ENCODE assay signal across 10 cellular contexts in genomic region chr3:184756151-184756681, GRCh38. TPM values are rescaled to one million over a fixed set of nuclear protein-coding genes. Genes with fewer than 3 reads are reported as not detected.
DNase-seq lines count a peak whose midpoint lies in the region; ATAC-seq, FAIRE-seq and TF ChIP-seq lines count a peak whose summit lies in the region.
"Had no signal": no experiment of that assay in that cellular context is flagged by ENCODE, and none has a peak within 500 bp of the region (broad histone marks: within the 10 kb centered on the region; RNA-seq: fewer than 3 reads in every experiment).

No MANE protein-coding gene starts in this region.

- no peak overlapping the region for H3K27ac Mint-ChIP-seq in immature natural killer cell
- no peak overlapping the region for H3K27ac Mint-ChIP-seq in activated CD8-positive, alpha-beta T cell treated with anti-CD3 and anti-CD28 coated beads, Interleukin-2, amount 10 ng/mL, durations not matched to agents 7 days and 5 days

- peaks cover 36% of the 10 kb centered on the region for H3K4me1 ChIP-seq in IMR-90 (ENCODE audit: control insufficient read depth, insufficient read depth, low read length)
- peaks cover 27% of the 10 kb centered on the region for H3K4me1 ChIP-seq in keratinocyte (ENCODE audit: control insufficient read depth, extremely low read depth, insufficient read depth, low read length)
- H3K4me1 ChIP-seq in smooth muscle cell (ENCODE audit: low read depth), result no peaks in the 10 kb centered on the region

- peak overlapping the region; percentile 61; the same call in 1 of the 2 replicates for H3K23ac ChIP-seq in IMR-90 (ENCODE audit: low read depth, low read length)

- H3K14ac ChIP-seq in IMR-90 (replicated peaks; ENCODE audit: low read depth, low read length), result peak overlapping the region; percentile 68

- H3K18ac ChIP-seq in IMR-90 (ENCODE audit: low read depth, low read length), result peak overlapping the region; percentile 76

- POLR2A ChIA-PET in IMR-90 (lab: Charles Lee; ENCODE audit: unreplicated experiment), result interaction anchor here (1.0 kb wide), 1 partner anchor 195 kb away, joined by 5 read pairs; the partner anchor contains the start of gene EPHB3
- POLR2A ChIA-PET in activated CD8-positive, alpha-beta T cell treated with anti-CD3 and anti-CD28 coated beads, Interleukin-2, amount 10 ng/mL, durations not matched to agents 7 days and 5 days (lab: Charles Lee), result interaction anchor here (0.7 kb wide), 1 partner anchor 105 kb away, joined by 3 read pairs; no protein-coding TSS in a partner anchor

- H3F3A ChIP-seq in smooth muscle cell (ENCODE audit: low read depth), result peaks cover 6% of the 10 kb centered on the region

- dilution Hi-C loops in IMR-90 (cut with HindIII; ENCODE audit: low sequenced_read_pairs, unreplicated experiment) (no loop called here), keratinocyte (cut with MboI; ENCODE audit: extremely low pct_ligation_motif_present, low sequenced_read_pairs) (no loop called here)

- peaks cover 0 to 11% of the 10 kb centered on the region in 2 donors for H3K4me1 Mint-ChIP-seq in immature natural killer cell
- no peaks in the 10 kb centered on the region for H3K4me1 Mint-ChIP-seq in activated CD8-positive, alpha-beta T cell treated with anti-CD3 and anti-CD28 coated beads, Interleukin-2, amount 10 ng/mL, durations not matched to agents 7 days and 5 days (ENCODE audit: low read depth)

- no peaks in the 10 kb centered on the region for H3K36me3 ChIP-seq in IMR-90 (ENCODE audit: control insufficient read depth, insufficient read depth, low read length)
- no peaks in the 10 kb centered on the region for H3K36me3 ChIP-seq in WERI-Rb-1
- H3K36me3 ChIP-seq in keratinocyte (ENCODE audit: control insufficient read depth in 2 of 2, extremely low read depth in 1 of 2, insufficient read depth in 2 of 2, low read length in 2 of 2), result no peaks in the 10 kb centered on the region
- H3K36me3 ChIP-seq in smooth muscle cell (ENCODE audit: low read depth), result no peaks in the 10 kb centered on the region

- H3K27me3 Mint-ChIP-seq in immature natural killer cell (ENCODE audit: low read depth in 3 of 3), result peaks cover 0 to 4% (median 2%) of the 10 kb centered on the region in 3 donors
- H3K27me3 Mint-ChIP-seq in activated CD8-positive, alpha-beta T cell treated with anti-CD3 and anti-CD28 coated beads, Interleukin-2, amount 10 ng/mL, durations not matched to agents 7 days and 5 days (ENCODE audit: low read depth), result peaks cover 5% of the 10 kb centered on the region

- no peaks in the 10 kb centered on the region for H3K9me3 ChIP-seq in IMR-90 (ENCODE audit: control insufficient read depth, insufficient read depth, low read length)
- H3K9me3 ChIP-seq in WERI-Rb-1 (ENCODE audit: severe bottlenecking), result no peaks in the 10 kb centered on the region
- H3K9me3 ChIP-seq in keratinocyte (ENCODE audit: control insufficient read depth, low read depth, low read length), result no peaks in the 10 kb centered on the region
- H3K9me3 ChIP-seq in smooth muscle cell (replicated peaks; ENCODE audit: low read depth), result no peaks in the 10 kb centered on the region

- H2BK15ac ChIP-seq in IMR-90 (ENCODE audit: low read depth, low read length), result peak overlapping the region; percentile 59; the same call in 2 of the 3 replicates

- no peak overlapping the region for H3K4me3 ChIP-seq in IMR-90 (ENCODE audit: insufficient read depth, low read depth, low read length)
- H3K4me3 ChIP-seq in WERI-Rb-1 (ENCODE audit: low read depth, low read length), result no peak overlapping the region
- no peak overlapping the region for H3K4me3 ChIP-seq in keratinocyte (ENCODE audit: control insufficient read depth in 2 of 3, extremely low read depth in 1 of 3, insufficient read depth in 2 of 3, low read depth in 1 of 3, low read length in 3 of 3)
- H3K4me3 ChIP-seq in smooth muscle cell, result no peak overlapping the region
- H3K4me3 ChIP-seq: lung had no signal

- peak overlapping the region; percentile 67 for H2BK5ac ChIP-seq in IMR-90 (ENCODE audit: low read depth, low read length, poor library complexity, severe bottlenecking)

- H4K5ac ChIP-seq in IMR-90 (ENCODE audit: low read depth, low read length), result peak overlapping the region; percentile 78

- TF ChIP-seq RAD21 in IMR-90 (IDR thresholded peaks at IDR 0.05; ENCODE audit: low read length), result no peak

- H4K8ac ChIP-seq in IMR-90 (ENCODE audit: low read depth in 2 of 2, low read length in 2 of 2), result peak overlapping the region; percentile 85 to 90

- peak overlapping the region; percentile 89 for H2AFZ ChIP-seq in IMR-90 (replicated peaks; ENCODE audit: low read length, poor library complexity)
- H2AFZ ChIP-seq in keratinocyte (ENCODE audit: control insufficient read depth, low read length), result peak overlapping the region; percentile 69
- peak overlapping the region; percentile 6 for H2AFZ ChIP-seq in smooth muscle cell (ENCODE audit: low read depth)

- peaks cover 23% of the 10 kb centered on the region for H3K9me1 ChIP-seq in IMR-90 (ENCODE audit: insufficient read depth, low read length)
- no peaks in the 10 kb centered on the region for H3K9me1 ChIP-seq in keratinocyte (ENCODE audit: control insufficient read depth, extremely low read depth, insufficient read depth, low read length)

- no peaks in the 10 kb centered on the region for H3K79me1 ChIP-seq in IMR-90 (ENCODE audit: low read depth in 1 of 2, low read length in 2 of 2)

- peak overlapping the region; percentile 69; the same call in 1 of the 2 replicates for H2BK20ac ChIP-seq in IMR-90 (ENCODE audit: low read depth, low read length)

- H4K91ac ChIP-seq in IMR-90 (ENCODE audit: insufficient read depth, low read depth, low read length), result peak overlapping the region; percentile 84

- in situ Hi-C loops in IMR-90 (cut with MboI; ENCODE audit: low sequenced_read_pairs), result no loop called here

- H2AK5ac ChIP-seq in IMR-90 (ENCODE audit: low read depth, low read length), result peak overlapping the region; percentile 38; the same call in 1 of the 2 replicates

- peaks cover 0 to 1% (median 0%) of the 10 kb centered on the region in 6 donors for H3K9me3 Mint-ChIP-seq in immature natural killer cell
- no peaks in the 10 kb centered on the region for H3K9me3 Mint-ChIP-seq in activated CD8-positive, alpha-beta T cell treated with anti-CD3 and anti-CD28 coated beads, Interleukin-2, amount 10 ng/mL, durations not matched to agents 7 days and 5 days (ENCODE audit: insufficient read depth)

- H4K20me1 ChIP-seq in IMR-90 (ENCODE audit: insufficient read depth, low read length) (no peaks in the 10 kb centered on the region), keratinocyte (ENCODE audit: control insufficient read depth, extremely low read depth, insufficient read depth, low read length) (no peaks in the 10 kb centered on the region), smooth muscle cell (ENCODE audit: low read depth) (no peaks in the 10 kb centered on the region)

- no peak overlapping the region for H3K4me3 Mint-ChIP-seq in immature natural killer cell
- no peak overlapping the region for H3K4me3 Mint-ChIP-seq in activated CD8-positive, alpha-beta T cell treated with anti-CD3 and anti-CD28 coated beads, Interleukin-2, amount 10 ng/mL, durations not matched to agents 7 days and 5 days

- peak overlapping the region; percentile 52; the same call in 1 of the 2 replicates for H3K9ac ChIP-seq in IMR-90 (ENCODE audit: low read depth, low read length)
- H3K9ac ChIP-seq in keratinocyte (ENCODE audit: control insufficient read depth, extremely low read depth, insufficient read depth, low read length), result no peak overlapping the region
- peak overlapping the region; percentile 34 for H3K9ac ChIP-seq in smooth muscle cell (ENCODE audit: low read depth)

- ATAC-seq in IMR-90 (ENCODE audit: low read depth) (no peak), GM21717 (IDR thresholded peaks at IDR 0.05; ENCODE audit: unreplicated experiment) (no peak)
- no peak for ATAC-seq in activated CD8-positive, alpha-beta T cell treated with anti-CD3 and anti-CD28 coated beads, Interleukin-2, amount 10 ng/mL, durations not matched to agents 7 days and 5 days

- no peak overlapping the region; the same call in 1 of the 2 replicates for H3K56ac ChIP-seq in IMR-90 (ENCODE audit: extremely low read depth, insufficient read depth, low read length)

- peak overlapping the region; percentile 87 for H2BK120ac ChIP-seq in IMR-90 (ENCODE audit: low read depth, low read length)

- peak overlapping the region; percentile 87 for H3K27ac ChIP-seq in IMR-90 (ENCODE audit: insufficient read depth, low read length)
- peak overlapping the region; percentile 40 for H3K27ac ChIP-seq in WERI-Rb-1
- H3K27ac ChIP-seq in keratinocyte (ENCODE audit: control insufficient read depth, insufficient read depth, low read length), result peak overlapping the region; percentile 3
- H3K27ac ChIP-seq in smooth muscle cell (ENCODE audit: low read depth), result peak overlapping the region; percentile 66

- peak overlapping the region; percentile 37 for H2AK9ac ChIP-seq in IMR-90 (replicated peaks; ENCODE audit: low read depth, low read length, poor library complexity)

- H3K4me2 ChIP-seq in IMR-90 (ENCODE audit: low read depth, low read length), result peak overlapping the region; percentile 59
- H3K4me2 ChIP-seq in keratinocyte (ENCODE audit: control insufficient read depth, extremely low read depth, insufficient read depth, low read depth, low read length), result peak overlapping the region; percentile 26
- H3K4me2 ChIP-seq in smooth muscle cell, result peak overlapping the region; percentile 63

- H3K36me3 Mint-ChIP-seq in immature natural killer cell, result no peaks in the 10 kb centered on the region
- no peaks in the 10 kb centered on the region for H3K36me3 Mint-ChIP-seq in activated CD8-positive, alpha-beta T cell treated with anti-CD3 and anti-CD28 coated beads, Interleukin-2, amount 10 ng/mL, durations not matched to agents 7 days and 5 days (ENCODE audit: low read depth)

- 0 out of 2 replicates have a peak, but pooled peaks have one; percentile 4 for TF ChIP-seq POLR2A in IMR-90 (IDR thresholded peaks at IDR 0.05; ENCODE audit: low read depth, low read length)

- 0% methylated on average over 1 of the region's 6 CpGs; no CpG with 5 or more reads in 1 of the 2 experiments for WGBS in IMR-90 (ENCODE audit: extremely low coverage in 2 of 2, insufficient read length in 1 of 2), 2 experiments
- WGBS in smooth muscle cell (ENCODE audit: low lambda C conversion rate), result 38% methylated on average over 6 of the region's 6 CpGs

- intact Hi-C loops in IMR-90 (cut with micrococcal nuclease), result no loop called here

- CTCF ChIA-PET in IMR-90 (lab: Yijun Ruan, JAX), result interaction anchor here (0.9 to 1.1 kb wide), 3 partner anchors 13 to 48 kb away, joined by 3 read pairs; no protein-coding TSS in a partner anchor
- CTCF ChIA-PET in activated CD8-positive, alpha-beta T cell treated with anti-CD3 and anti-CD28 coated beads, Interleukin-2, amount 10 ng/mL, durations not matched to agents 7 days and 5 days (lab: Charles Lee), result no interaction called here

- peaks cover 2% of the 10 kb centered on the region; the same call in 1 of the 2 replicates for H3K27me3 ChIP-seq in IMR-90 (ENCODE audit: control insufficient read depth, insufficient read depth, low read length)
- no peaks in the 10 kb centered on the region for H3K27me3 ChIP-seq in WERI-Rb-1 (ENCODE audit: insufficient read depth, low read depth, severe bottlenecking)
- H3K27me3 ChIP-seq in keratinocyte (ENCODE audit: control insufficient read depth, extremely low read depth, insufficient read depth, low read length), result no peaks in the 10 kb centered on the region
- H3K27me3 ChIP-seq in smooth muscle cell (ENCODE audit: low read depth), result no peaks in the 10 kb centered on the region

- DNase-seq in IMR-90, result no peak
- peak; percentile 61 for DNase-seq in WERI-Rb-1
- no peak for DNase-seq in keratinocyte (ENCODE audit: low read depth, low spot score)
- DNase-seq in smooth muscle cell (lab: John Stamatoyannopoulos, UW; ENCODE audit: unreplicated experiment), result no peak
- no peak for DNase-seq in NCI-H2029 (lab: John Stamatoyannopoulos, UW)
- no peak for DNase-seq in immature natural killer cell
- DNase-seq in activated CD8-positive, alpha-beta T cell treated with anti-CD3 and anti-CD28 coated beads, Interleukin-2, amount 10 ng/mL, durations not matched to agents 7 days and 5 days, result no peak
- DNase-seq: NCI-H2081 treated with DMSO at 0.1 percent for 48 hours had no signal

- FAIRE-seq in keratinocyte (lab: Jason Lieb, UNC), result no peak

- BruUV-seq in IMR-90 (replicated peaks; lab: Mats Ljungman, UMichigan), result no TSS peak

- H3K4ac ChIP-seq in IMR-90 (ENCODE audit: low read depth, low read length), result peak overlapping the region; percentile 83

- no peak for TF ChIP-seq CTCF in IMR-90 (conservative IDR thresholded peaks at IDR 0.05; ENCODE audit: low read depth, low read length)
- no peak for TF ChIP-seq CTCF in WERI-Rb-1 (IDR thresholded peaks at IDR 0.05; ENCODE audit: low read depth, low read length)
- TF ChIP-seq CTCF in keratinocyte (optimal IDR thresholded peaks at IDR 0.05 in 1 of 3, IDR thresholded peaks at IDR 0.05 in 1 of 3, conservative IDR thresholded peaks at IDR 0.05 in 1 of 3; ENCODE audit: extremely low read depth in 1 of 3, insufficient read depth in 2 of 3, low read length in 3 of 3), result no peak
- TF ChIP-seq CTCF in smooth muscle cell (IDR thresholded peaks at IDR 0.05; ENCODE audit: borderline replicate concordance, insufficient read depth, poor library complexity, severe bottlenecking), result no peak

- no peaks in the 10 kb centered on the region for H3K79me2 ChIP-seq in keratinocyte (ENCODE audit: control insufficient read depth, insufficient read depth, low read length)
- no peaks in the 10 kb centered on the region for H3K79me2 ChIP-seq in smooth muscle cell (ENCODE audit: low read depth)

RNA-seq across cellular contexts. Expression of gene MAGEF1, which starts 44.4 kb away (rescaled TPM):
- total RNA-seq in IMR-90 (2012; rRNA removed), result 10.6 and 16.4 TPM in 2 replicates
- 18.3 and 19.4 TPM in 2 replicates for polyA plus RNA-seq in IMR-90 (2012; rRNA removed)
- 19.1 and 19.8 TPM in 2 replicates for polyA plus RNA-seq in IMR-90 (2012; cell fraction: cytosol; rRNA removed)
- 6.1 and 8.7 TPM in 2 replicates for polyA plus RNA-seq in IMR-90 (2012; cell fraction: nucleus; rRNA removed; ENCODE audit: low replicate concordance)
- 8.4 to 11.8 TPM (median 11.4 TPM) in 3 replicates for polyA plus RNA-seq in keratinocyte
- 14.4 TPM for polyA plus RNA-seq in keratinocyte (2011; ENCODE audit: low read depth)
- 5.7 and 7.5 TPM in 2 replicates for polyA plus RNA-seq in keratinocyte (2011; cell fraction: cytosol; rRNA removed)
- 10.1 and 10.6 TPM in 2 replicates for polyA plus RNA-seq in keratinocyte (2011; cell fraction: nucleus; rRNA removed)
- polyA plus RNA-seq in keratinocyte (2012; ENCODE audit: low replicate concordance), result 10.9 and 13.9 TPM in 2 replicates
- polyA minus RNA-seq in keratinocyte, result 1.9 to 3.1 TPM (median 3.1 TPM) in 3 replicates
- polyA minus RNA-seq in keratinocyte (2011; cell fraction: cytosol; rRNA and poly(A)+ RNA removed), result 5.2 TPM
- 2.7 and 4.3 TPM in 2 replicates for polyA minus RNA-seq in keratinocyte (2011; cell fraction: nucleus; rRNA and poly(A)+ RNA removed)
- total RNA-seq in smooth muscle cell, result 37.0 and 44.8 TPM in 2 replicates
- polyA plus RNA-seq in smooth muscle cell, result 52.7 and 59.8 TPM in 2 replicates
- polyA plus RNA-seq in immature natural killer cell, result 10 to 100 TPM; 21.9 to 30.1 (median 22.6) TPM
- 1 to 10 TPM; 2.0 to 2.1 TPM for total RNA-seq in activated CD8-positive, alpha-beta T cell treated with anti-CD3 and anti-CD28 coated beads, Interleukin-2, amount 10 ng/mL, durations not matched to agents 7 days and 5 days

RNA-seq across cellular contexts. Expression of gene VPS8, which starts 55.8 kb away (rescaled TPM):
- 52.5 and 56.1 TPM in 2 replicates for total RNA-seq in IMR-90 (2012; rRNA removed)
- 13.1 and 14.0 TPM in 2 replicates for polyA plus RNA-seq in IMR-90 (2012; rRNA removed)
- 1.9 and 3.2 TPM in 2 replicates for polyA plus RNA-seq in IMR-90 (2012; cell fraction: cytosol; rRNA removed)
- 11.9 and 55.8 TPM in 2 replicates for polyA plus RNA-seq in IMR-90 (2012; cell fraction: nucleus; rRNA removed; ENCODE audit: low replicate concordance)
- polyA plus RNA-seq in keratinocyte, result 14.9 to 28.4 TPM (median 27.3 TPM) in 3 replicates
- 34.8 TPM for polyA plus RNA-seq in keratinocyte (2011; ENCODE audit: low read depth)
- 10.8 and 23.7 TPM in 2 replicates for polyA plus RNA-seq in keratinocyte (2011; cell fraction: cytosol; rRNA removed)
- polyA plus RNA-seq in keratinocyte (2011; cell fraction: nucleus; rRNA removed), result 48.3 and 62.8 TPM in 2 replicates
- 14.8 and 15.6 TPM in 2 replicates for polyA plus RNA-seq in keratinocyte (2012; ENCODE audit: low replicate concordance)
- polyA minus RNA-seq in keratinocyte, result 45.7 to 74.6 TPM (median 48.0 TPM) in 3 replicates
- 21.7 TPM for polyA minus RNA-seq in keratinocyte (2011; cell fraction: cytosol; rRNA and poly(A)+ RNA removed)
- polyA minus RNA-seq in keratinocyte (2011; cell fraction: nucleus; rRNA and poly(A)+ RNA removed), result 104 and 191 TPM in 2 replicates
- total RNA-seq in smooth muscle cell, result 42.2 and 53.9 TPM in 2 replicates
- 16.1 TPM in 2 replicates for polyA plus RNA-seq in smooth muscle cell
- polyA plus RNA-seq in immature natural killer cell, result 10 to 100 TPM; 16.0 to 20.8 (median 16.7) TPM
- total RNA-seq in activated CD8-positive, alpha-beta T cell treated with anti-CD3 and anti-CD28 coated beads, Interleukin-2, amount 10 ng/mL, durations not matched to agents 7 days and 5 days, result 10 to 100 TPM; 47.6 to 51.8 TPM

Comparison
In these comparisons a context has a peak if more than half of its experiments do, and no peak if none do; other contexts are left out.
1. H2AFZ ChIP-seq: peak in every context shown above with its lines; median percentile 89 in IMR-90; 69 in keratinocyte; 6 in smooth muscle cell.
2. H3K27ac ChIP-seq: peak in every context shown above with its lines; median percentile 87 in IMR-90; 66 in smooth muscle cell; 40 in WERI-Rb-1; 3 in keratinocyte.